ENCODE assay signal across 24 cellular contexts in the genomic region with DNA sequence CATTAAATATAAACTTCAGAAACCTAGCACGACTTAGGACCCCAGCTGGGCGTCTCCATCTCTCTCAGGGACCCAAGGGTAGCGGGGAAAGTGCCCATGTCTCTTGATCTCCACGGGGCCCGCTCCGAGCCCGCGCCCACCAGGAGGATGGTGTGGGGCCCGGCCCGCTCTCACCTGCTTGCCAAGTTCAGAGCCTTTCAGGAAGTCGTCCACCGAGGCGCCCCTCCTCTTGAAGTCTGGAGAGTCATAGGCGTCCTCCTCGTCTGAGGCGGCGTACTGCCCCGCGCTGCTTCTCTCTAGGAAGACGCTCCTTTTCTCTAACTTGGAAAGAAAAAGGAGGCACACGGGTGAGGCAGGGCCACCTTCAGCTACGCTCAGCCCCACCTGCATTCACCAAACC.
DNase-seq lines count a peak whose midpoint lies in the region; ATAC-seq and TF ChIP-seq lines count a peak whose summit lies in the region.
"Had no signal": no experiment of that assay in that cellular context is flagged by ENCODE, and none has a peak within 500 bp of the region (broad histone marks: within the 10 kb centered on the region; RNA-seq: fewer than 3 reads in every experiment).

No MANE protein-coding gene starts in this region.

- DNase-seq in BE2C = peak; percentile 9
- peak; percentile 43 for DNase-seq in RWPE2 (ENCODE audit: low spot score)
- DNase-seq in neuronal stem cell (ENCODE audit: low spot score) = no peak
- DNase-seq in suprapubic skin (ENCODE audit: low spot score in 2 of 2) = peak; percentile 48 to 69
- no peak for DNase-seq in activated CD4-positive, alpha-beta T cell treated with anti-CD3 and anti-CD28 coated beads for 4 hours
- DNase-seq in SIG-M5 (lab: John Stamatoyannopoulos, UW) = no peak
- DNase-seq: AML-193; C1 segment of cervical spinal cord; CD4-positive, alpha-beta memory T cell; COR-L47; DMS53; GM23248; H7; MM.1S; NCI-H2029; NCI-H446 treated with DMSO at 0.1 percent for 48 hours; NCI-H526; NCI-H82; RPMI8226; SHP77 had no signal

- peaks cover 87% of the 10 kb centered on the region for H3K36me3 ChIP-seq in BE2C
- no peaks in the 10 kb centered on the region for H3K36me3 ChIP-seq in RWPE2 (ENCODE audit: low read depth)
- H3K36me3 ChIP-seq in neuronal stem cell (replicated peaks in 1 of 2; ENCODE audit: control insufficient read depth in 2 of 2, insufficient read depth in 2 of 2, low read length in 2 of 2) = no peaks in the 10 kb centered on the region
- peaks cover 5% of the 10 kb centered on the region for H3K36me3 ChIP-seq in suprapubic skin

- no peak overlapping the region for H3K14ac ChIP-seq in neuronal stem cell (ENCODE audit: low read length)

- H2AK5ac ChIP-seq in neuronal stem cell (ENCODE audit: low read depth, low read length) = peak overlapping the region; percentile 78

- no peak overlapping the region for H3K9ac ChIP-seq in neuronal stem cell (ENCODE audit: low read depth, low read length, poor library complexity)
- H3K9ac ChIP-seq: GM23248, KMS-11 had no signal

- H3K4me3 ChIP-seq in BE2C (ENCODE audit: low read depth, low read length) (no peak overlapping the region), RWPE2 (ENCODE audit: severe bottlenecking) (no peak overlapping the region), neuronal stem cell (ENCODE audit: low read length in 2 of 2) (no peak overlapping the region), suprapubic skin (no peak overlapping the region)
- H3K4me3 ChIP-seq: A549, GM23248 had no signal

- no peak overlapping the region for H4K8ac ChIP-seq in neuronal stem cell (ENCODE audit: low read depth, low read length)

- TF ChIP-seq EP300 in suprapubic skin (IDR thresholded peaks at IDR 0.05) = no peak

- peaks cover 1% of the 10 kb centered on the region for H3K79me1 ChIP-seq in neuronal stem cell (ENCODE audit: low read depth, low read length)

- no CpG with 5 or more reads among the region's 22 CpGs for WGBS in neuronal stem cell (ENCODE audit: extremely low coverage in 2 of 2, insufficient read length in 2 of 2, insufficient replicate concordance in 1 of 2), 2 donors
- WGBS in suprapubic skin = 89% methylated on average over 21 of the region's 22 CpGs

- TF ChIP-seq CTCF in BE2C (IDR thresholded peaks at IDR 0.05; ENCODE audit: low read depth, low read length) = no peak
- TF ChIP-seq CTCF in RWPE2 (IDR thresholded peaks at IDR 0.05; ENCODE audit: poor library complexity, severe bottlenecking) = no peak
- no peak for TF ChIP-seq CTCF in suprapubic skin (IDR thresholded peaks at IDR 0.05)

- no peak for TF ChIP-seq POLR2A in suprapubic skin (IDR thresholded peaks at IDR 0.05)

- H3K9me3 ChIP-seq in BE2C = no peaks in the 10 kb centered on the region
- no peaks in the 10 kb centered on the region for H3K9me3 ChIP-seq in RWPE2 (ENCODE audit: severe bottlenecking)
- H3K9me3 ChIP-seq in neuronal stem cell (replicated peaks in 1 of 2; ENCODE audit: control insufficient read depth in 2 of 2, insufficient read depth in 1 of 2, low read depth in 1 of 2, low read length in 2 of 2) = peaks cover 0 to 5% of the 10 kb centered on the region in 2 donors
- H3K9me3 ChIP-seq in suprapubic skin = no peaks in the 10 kb centered on the region
- H3K9me3 ChIP-seq: A549 had no signal

- ATAC-seq in RWPE2 (ENCODE audit: low read depth) (no peak), GM19397 (IDR thresholded peaks at IDR 0.05; ENCODE audit: unreplicated experiment) (no peak)
- ATAC-seq: A549 had no signal

- no peak overlapping the region for H4K91ac ChIP-seq in neuronal stem cell (ENCODE audit: low read depth, low read length, poor library complexity)

- H3K4ac ChIP-seq in neuronal stem cell (ENCODE audit: low read length) = no peak overlapping the region

- H3K4me1 ChIP-seq in BE2C (no peaks in the 10 kb centered on the region), RWPE2 (ENCODE audit: insufficient read depth, poor library complexity, severe bottlenecking) (no peaks in the 10 kb centered on the region), neuronal stem cell (ENCODE audit: control insufficient read depth in 2 of 2, insufficient read depth in 1 of 2, low read depth in 1 of 2, low read length in 2 of 2) (peaks cover 0 to 5% of the 10 kb centered on the region in 2 donors), suprapubic skin (no peaks in the 10 kb centered on the region)
- H3K4me1 ChIP-seq: A549 had no signal

- H2BK120ac ChIP-seq in neuronal stem cell (ENCODE audit: low read depth, low read length) = no peak overlapping the region

- no peak overlapping the region for H2AFZ ChIP-seq in neuronal stem cell (ENCODE audit: low read length)
- H2AFZ ChIP-seq: GM23248 had no signal

- H3K27ac ChIP-seq in RWPE2 (ENCODE audit: poor library complexity, severe bottlenecking) (no peak overlapping the region), neuronal stem cell (replicated peaks; ENCODE audit: low read length) (no peak overlapping the region), suprapubic skin (no peak overlapping the region)
- H3K27ac ChIP-seq: A549, GM23248, HL-60, KMS-11 had no signal

- H3K27me3 ChIP-seq in BE2C (no peaks in the 10 kb centered on the region), RWPE2 (ENCODE audit: insufficient read depth, poor library complexity, severe bottlenecking) (no peaks in the 10 kb centered on the region), neuronal stem cell (ENCODE audit: control insufficient read depth in 3 of 3, insufficient read depth in 3 of 3, low read depth in 1 of 3, low read length in 3 of 3) (no peaks in the 10 kb centered on the region), suprapubic skin (no peaks in the 10 kb centered on the region)

- no peak overlapping the region for H2BK15ac ChIP-seq in neuronal stem cell (ENCODE audit: low read length)

- no peak overlapping the region for H3K4me2 ChIP-seq in neuronal stem cell (ENCODE audit: insufficient read depth, low read length, poor library complexity, severe bottlenecking)
- H3K4me2 ChIP-seq: A549, KMS-11 had no signal

- no peak overlapping the region for H2BK12ac ChIP-seq in neuronal stem cell (ENCODE audit: low read length)

- H3K23ac ChIP-seq in neuronal stem cell (ENCODE audit: low read depth, low read length, poor library complexity) = no peak overlapping the region

- H3K18ac ChIP-seq in neuronal stem cell (ENCODE audit: low read length) = no peak overlapping the region

- peak overlapping the region; percentile 36 for H2BK5ac ChIP-seq in neuronal stem cell (ENCODE audit: low read length)

Comparison
In these comparisons a context has a peak if more than half of its experiments do, and no peak if none do; other contexts are left out.
1. DNase-seq: peak in BE2C (single experiment), RWPE2 (single experiment) and suprapubic skin (2 of 2); none in neuronal stem cell (single experiment), activated CD4-positive, alpha-beta T cell treated with anti-CD3 and anti-CD28 coated beads for 4 hours (0 of 2) and SIG-M5 (single experiment).